In genomic region chr14:60343571-60344071, GRCh38 we compare ENCODE assay signal across 26 cellular contexts.
"Had no signal": no experiment of that assay in that cellular context is flagged by ENCODE, and none has a peak within 500 bp of the region (broad histone marks: within the 10 kb centered on the region; RNA-seq: fewer than 3 reads in every experiment).

No MANE protein-coding gene starts in this region.

- ATAC-seq: body of pancreas, left lobe of liver, lower lobe of right lung, right lobe of liver had no signal

- H3K4me1 ChIP-seq: adrenal gland, colonic mucosa, lower lobe of right lung, right lobe of liver, thyroid gland, upper lobe of left lung had no signal

- H3K36me3 ChIP-seq: adrenal gland, cardiac muscle cell, colonic mucosa, lower lobe of right lung, right lobe of liver, stomach, thyroid gland, upper lobe of left lung had no signal

- H3K9me3 ChIP-seq: adrenal gland, body of pancreas, colonic mucosa, lower lobe of right lung, right lobe of liver, stomach, thyroid gland, upper lobe of left lung had no signal

- DNase-seq: activated CD4-positive, alpha-beta memory T cell treated with anti-CD3 and anti-CD28 coated beads for 36 hours; activated CD4-positive, alpha-beta T cell treated with anti-CD3 and anti-CD28 coated beads for 4 hours; activated CD8-positive, alpha-beta memory T cell treated with anti-CD3 and anti-CD28 coated beads, Interleukin-2, amount 50 U/mL, for 4 hours; activated effector memory CD4-positive, alpha-beta T cell treated with anti-CD3 and anti-CD28 coated beads, Interleukin-2, amount 50 U/mL, for 16 hours; activated naive CD4-positive, alpha-beta T cell treated with anti-CD3 and anti-CD28 coated beads for 36 hours; activated naive CD8-positive, alpha-beta T cell treated with anti-CD3 and anti-CD28 coated beads for 36 hours; activated T-cell treated with anti-CD3 and anti-CD28 coated beads, Interleukin-2, amount 50 U/mL, for 1 hour; adrenal gland; aorta; body of pancreas; cerebellar nuclear complex; colonic mucosa; effector CD8-positive, alpha-beta T cell; kidney glomerular epithelial cell; lower lobe of right lung; mesenchymal stem cell; natural killer cell; right lobe of liver; stimulated activated CD4-positive, alpha-beta T cell treated with anti-CD3 and anti-CD28 coated beads, Interleukin-4, amount 100 ng/mL, for 1 hour; stomach; T-helper 9 cell; thyroid gland; upper lobe of left lung had no signal

- H3K27ac ChIP-seq: adrenal gland, body of pancreas, cardiac muscle cell, colonic mucosa, lower lobe of right lung, right lobe of liver, stomach, thyroid gland, upper lobe of left lung, VCaP had no signal

- H3K4me3 ChIP-seq: adrenal gland, body of pancreas, cardiac muscle cell, colonic mucosa, lower lobe of right lung, right lobe of liver, stomach, thyroid gland, upper lobe of left lung had no signal

- H3K27me3 ChIP-seq: adrenal gland, body of pancreas, cardiac muscle cell, colonic mucosa, right lobe of liver, thyroid gland, upper lobe of left lung had no signal
